ENCODE assay signal across 1 cellular context in genomic region chr3:50160561-50160983, GRCh38.
TF ChIP-seq lines count a peak whose summit lies in the region.

No MANE protein-coding gene starts in this region.

TF ChIP-seq in Ishikawa, 13 proteins besides CTCF, POLR2A, EP300 and RAD21 (continued from another document):
- TF ChIP-seq USF1 (IDR thresholded peaks at IDR 0.05) = no peak
- TF ChIP-seq ZBTB7A (IDR thresholded peaks at IDR 0.05; ENCODE audit: low read depth) = no peak
- no peak for TF ChIP-seq CEBPB (IDR thresholded peaks at IDR 0.05)
- TF ChIP-seq TEAD4 (IDR thresholded peaks at IDR 0.05) = no peak
- TF ChIP-seq NFIC (IDR thresholded peaks at IDR 0.05) = no peak
- TF ChIP-seq REST (IDR thresholded peaks at IDR 0.05; ENCODE audit: low read depth) = no peak
- no peak for TF ChIP-seq CREB1 (IDR thresholded peaks at IDR 0.05; ENCODE audit: low read depth)
- no peak; the same call in 1 of the 2 replicates for TF ChIP-seq TCF12 (IDR thresholded peaks at IDR 0.05; ENCODE audit: low read depth)
- TF ChIP-seq MAX (IDR thresholded peaks at IDR 0.05) = no peak
- TF ChIP-seq FOXM1 (IDR thresholded peaks at IDR 0.05; ENCODE audit: borderline replicate concordance, low read depth) = no peak
- no peak for TF ChIP-seq YY1 (IDR thresholded peaks at IDR 0.05; ENCODE audit: low read depth)
- no peak for TF ChIP-seq EGR1 (IDR thresholded peaks at IDR 0.05)
